ENCODE assay signal across 34 cellular contexts in genomic region chr5:1400936-1401335, GRCh38. TPM values are rescaled to one million over a fixed set of nuclear protein-coding genes. Genes with fewer than 3 reads are reported as not detected.
"Had no signal": no experiment of that assay in that cellular context is flagged by ENCODE, and none has a peak within 500 bp of the region (broad histone marks: within the 10 kb centered on the region; RNA-seq: fewer than 3 reads in every experiment).

No MANE protein-coding gene starts in this region.

- H3K36me3 ChIP-seq: colonic mucosa, gastroesophageal sphincter, heart left ventricle, ovary, tibial artery, upper lobe of left lung had no signal

- H3K4me3 ChIP-seq: colonic mucosa, gastroesophageal sphincter, heart left ventricle, ovary, smooth muscle cell, testis, tibial artery, upper lobe of left lung had no signal

- H3K4me3 Mint-ChIP-seq: dendritic cell treated with granulocyte-macrophage colony-stimulating factor and Interleukin-4, amounts not matched to agents 40 ng/mL and 50 ng/mL, for 4 days; endodermal cell; naive thymus-derived CD8-positive, alpha-beta T cell; nephron progenitor cell had no signal

- H3K4me1 ChIP-seq: colonic mucosa, foreskin keratinocyte, gastroesophageal sphincter, heart left ventricle, testis, tibial artery, upper lobe of left lung had no signal

- H3K9me3 ChIP-seq: colonic mucosa, testis had no signal

- H3K9me3 Mint-ChIP-seq: dendritic cell treated with granulocyte-macrophage colony-stimulating factor and Interleukin-4, amounts not matched to agents 40 ng/mL and 50 ng/mL, for 4 days; endodermal cell had no signal

- ATAC-seq: esophagus mucosa; foreskin keratinocyte; gastroesophageal sphincter; naive thymus-derived CD8-positive, alpha-beta T cell; sciatic nerve; stimulated activated naive CD8-positive, alpha-beta T cell treated with anti-CD3 and anti-CD28 coated beads, Interleukin-15, Interleukin-2, amounts not matched to agents 100 U/mL and 50 U/mL, for 24 hours had no signal

- H3K27ac Mint-ChIP-seq: dendritic cell treated with granulocyte-macrophage colony-stimulating factor and Interleukin-4, amounts not matched to agents 40 ng/mL and 50 ng/mL, for 4 days; endodermal cell; naive thymus-derived CD8-positive, alpha-beta T cell; nephron progenitor cell had no signal

- DNase-seq: central memory CD4-positive, alpha-beta T cell; colonic mucosa; effector CD8-positive, alpha-beta T cell; endodermal cell; foreskin keratinocyte; hippocampal formation; kidney glomerular epithelial cell; mammary epithelial cell; mesendoderm; midbrain; occipital lobe; ovary; retina; stimulated activated CD4-positive, alpha-beta T cell treated with anti-CD3 and anti-CD28 coated beads, Interleukin-12 subunit alpha, Interleukin-12 subunit beta, amount 100 ng/mL, for 4 hours; stimulated activated CD4-positive, alpha-beta T cell treated with anti-CD3 and anti-CD28 coated beads, Interleukin-1b, Interleukin-23, amount 100 ng/mL, for 48 hours; stimulated activated CD4-positive, alpha-beta T cell treated with anti-CD3 and anti-CD28 coated beads, Interleukin-4, amount 100 ng/mL, for 1 hour; stimulated activated CD8-positive, alpha-beta memory T cell treated with anti-CD3 and anti-CD28 coated beads, Interleukin-4, amount 100 ng/mL, for 48 hours; stimulated activated naive CD8-positive, alpha-beta T cell treated with anti-CD3 and anti-CD28 coated beads, Interleukin-15, Interleukin-2, amounts not matched to agents 100 U/mL and 50 U/mL, for 24 hours; substantia nigra; testis; tibial artery; upper lobe of left lung had no signal

- H3K27me3 ChIP-seq: colonic mucosa, foreskin keratinocyte, ovary, testis, upper lobe of left lung had no signal

- H3K4me2 ChIP-seq: smooth muscle cell had no signal

- H3K27ac ChIP-seq: colonic mucosa, epithelial cell of prostate, foreskin keratinocyte, gastroesophageal sphincter, heart left ventricle, ovary, testis, tibial artery, upper lobe of left lung had no signal

RNA-seq across cellular contexts. Expression of gene SLC6A3, which starts 44.3 kb away (rescaled TPM):
- total RNA-seq: colonic mucosa, fibroblast of lung, foreskin keratinocyte, gastroesophageal sphincter, lower leg skin, mammary epithelial cell, occipital lobe, pulmonary artery endothelial cell, sciatic nerve, smooth muscle cell had no signal
- polyA plus RNA-seq: fibroblast of lung, foreskin keratinocyte, mammary epithelial cell, smooth muscle cell had no signal
